ENCODE assay signal across 8 cellular contexts in genomic region chr12:111767362-111768158, GRCh38. TPM values are rescaled to one million over a fixed set of nuclear protein-coding genes. Genes with fewer than 3 reads are reported as not detected.
DNase-seq lines count a peak whose midpoint lies in the region; ATAC-seq and TF ChIP-seq lines count a peak whose summit lies in the region.

No MANE protein-coding gene starts in this region.

- H3K27me3 ChIP-seq in fibroblast of lung (ENCODE audit: control insufficient read depth, insufficient read depth, low read length) (no peaks in the 10 kb centered on the region), neuron (ENCODE audit: insufficient read depth, low read length) (no peaks in the 10 kb centered on the region)

- H3K9me3 ChIP-seq in fibroblast of lung (ENCODE audit: control insufficient read depth, insufficient read depth, low read depth, low read length) (no peaks in the 10 kb centered on the region), neuron (ENCODE audit: low read length) (no peaks in the 10 kb centered on the region)

- H3K36me3 ChIP-seq in fibroblast of lung (ENCODE audit: control insufficient read depth, insufficient read depth, low read length), result no peaks in the 10 kb centered on the region
- H3K36me3 ChIP-seq in neuron (ENCODE audit: insufficient read depth, low read length), result no peaks in the 10 kb centered on the region

- H3K9ac ChIP-seq in fibroblast of lung (ENCODE audit: insufficient read depth, low read length), result peak overlapping the region; percentile 58

- peak overlapping the region; percentile 24 to 80 (median 64) for H3K4me3 ChIP-seq in fibroblast of lung (replicated peaks in 1 of 4; ENCODE audit: control extremely low read depth in 1 of 4, insufficient read depth in 1 of 4, low read depth in 3 of 4, low read length in 4 of 4)
- peak overlapping the region; percentile 55 for H3K4me3 ChIP-seq in neuron (ENCODE audit: low read length)

- H2AFZ ChIP-seq in fibroblast of lung (ENCODE audit: low read length) (peak overlapping the region; percentile 9), neuron (ENCODE audit: low read depth, low read length) (peak overlapping the region; percentile 75)

- peak overlapping the region; percentile 64 for H3K4me2 ChIP-seq in fibroblast of lung (ENCODE audit: extremely low read depth, insufficient read depth, low read length)

- H3K79me2 ChIP-seq in fibroblast of lung (ENCODE audit: control insufficient read depth, insufficient read depth, low read length), result no peaks in the 10 kb centered on the region

- H4K20me1 ChIP-seq in fibroblast of lung (ENCODE audit: control insufficient read depth, extremely low read depth, insufficient read depth, low read length), result no peaks in the 10 kb centered on the region

- no peak overlapping the region for H3K27ac ChIP-seq in fibroblast of lung (ENCODE audit: insufficient read depth, low read length)

- ATAC-seq in GM18909 (IDR thresholded peaks at IDR 0.05; ENCODE audit: poor library complexity, unreplicated experiment), result no peak

- H3K4me1 ChIP-seq in fibroblast of lung (ENCODE audit: control insufficient read depth, extremely low read depth, insufficient read depth, low read length) (peaks cover 3% of the 10 kb centered on the region), neuron (ENCODE audit: insufficient read depth, low read length) (peaks cover 12% of the 10 kb centered on the region)

- TF ChIP-seq CTCF in fibroblast of lung (conservative IDR thresholded peaks at IDR 0.05 in 1 of 2, IDR thresholded peaks at IDR 0.05 in 1 of 2; ENCODE audit: low read depth in 1 of 2, low read length in 2 of 2), result no peak

- peak; percentile 58 for DNase-seq in GM03348 (ENCODE audit: low spot score)
- peak; percentile 40 for DNase-seq in SK-N-DZ (ENCODE audit: low spot score)
- DNase-seq in fibroblast of lung (ENCODE audit: low read depth in 2 of 2), result peak; percentile 31 to 49
- DNase-seq in stimulated activated CD4-positive, alpha-beta T cell treated with anti-CD3 and anti-CD28 coated beads, Interleukin-15, amount 100 ng/mL, for 24 hours, result no peak
- no peak for DNase-seq in DMS79 treated with DMSO at 0.1 percent for 48 hours (lab: John Stamatoyannopoulos, UW)
- DNase-seq in NCI-H2029 (lab: John Stamatoyannopoulos, UW), result no peak

RNA-seq across cellular contexts. Expression of gene ALDH2, which starts 0.8 kb away (rescaled TPM):
- polyA plus RNA-seq in SK-N-DZ (2014; cell fraction: cytosol; rRNA removed), result 87.1 and 96.7 TPM in 2 replicates
- polyA plus RNA-seq in SK-N-DZ (2014; cell fraction: nucleus; rRNA removed), result 26.2 and 64.6 TPM in 2 replicates
- total RNA-seq in fibroblast of lung, result 43.4 and 53.7 TPM in 2 replicates
- polyA plus RNA-seq in fibroblast of lung, result 27.2 and 27.7 TPM in 2 replicates
- polyA plus RNA-seq in fibroblast of lung (2012), result 35.8 and 40.5 TPM in 2 replicates
- 19.8 and 40.5 TPM in 2 replicates for polyA minus RNA-seq in fibroblast of lung (ENCODE audit: low replicate concordance)

Comparison
In these comparisons a context has a peak if more than half of its experiments do, and no peak if none do; other contexts are left out.
1. DNase-seq: peak in GM03348 (single experiment), SK-N-DZ (single experiment) and fibroblast of lung (2 of 2); none in stimulated activated CD4-positive, alpha-beta T cell treated with anti-CD3 and anti-CD28 coated beads, Interleukin-15, amount 100 ng/mL, for 24 hours (single experiment), DMS79 treated with DMSO at 0.1 percent for 48 hours (single experiment) and NCI-H2029 (single experiment).